In the genomic region with DNA sequence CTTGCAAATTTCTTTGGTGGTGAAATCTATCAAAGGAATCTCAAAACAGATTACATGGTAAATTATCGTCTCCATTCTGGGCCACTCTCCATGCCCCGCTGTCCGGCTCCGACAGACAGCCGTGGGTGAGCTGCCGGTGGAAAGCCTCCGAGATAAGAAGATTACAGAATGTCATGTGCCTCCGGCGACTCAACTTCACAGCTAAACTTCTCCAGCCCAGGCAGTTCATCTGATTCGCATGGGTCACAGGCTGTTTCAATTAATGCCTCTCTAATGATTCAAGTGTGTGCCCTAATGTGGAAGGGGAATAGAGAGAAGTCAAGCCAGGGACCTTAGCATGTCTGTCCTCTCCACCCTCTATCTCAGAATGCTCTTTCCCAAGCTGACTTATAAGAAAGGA, we compare ENCODE assay signal across 23 cellular contexts.
"Had no signal": no experiment of that assay in that cellular context is flagged by ENCODE, and none has a peak within 500 bp of the region (broad histone marks: within the 10 kb centered on the region; RNA-seq: fewer than 3 reads in every experiment).

No MANE protein-coding gene starts in this region.

- H3K4me1 Mint-ChIP-seq: activated B cell treated with CpG ODN at 0.5 μM for 24 hours; activated CD4-positive, alpha-beta T cell treated with anti-CD3 and anti-CD28 coated beads, Interleukin-2, amount 10 ng/mL, durations not matched to agents 24 days and 14 days; activated naive CD8-positive, alpha-beta T cell treated with anti-CD3 and anti-CD28 coated beads, Interleukin-2, amount 50 U/mL, for 24 hours; central memory CD8-positive, alpha-beta T cell had no signal

- H3K9me3 Mint-ChIP-seq: activated B cell treated with CpG ODN at 0.5 μM for 24 hours; activated CD4-positive, alpha-beta memory T cell treated with anti-CD3 and anti-CD28 coated beads for 36 hours; activated CD4-positive, alpha-beta T cell treated with anti-CD3 and anti-CD28 coated beads, Interleukin-2, amount 10 ng/mL, durations not matched to agents 24 days and 14 days; activated T-cell treated with anti-CD3 and anti-CD28 coated beads, Interleukin-2, amount 50 U/mL, for 4 hours had no signal

- H3K36me3 ChIP-seq: ascending aorta had no signal

- H3K4me3 Mint-ChIP-seq: activated B cell treated with CpG ODN at 0.5 μM for 24 hours; activated CD4-positive, alpha-beta memory T cell treated with anti-CD3 and anti-CD28 coated beads for 36 hours; activated CD4-positive, alpha-beta T cell treated with anti-CD3 and anti-CD28 coated beads, Interleukin-2, amount 10 ng/mL, durations not matched to agents 24 days and 14 days; activated naive CD8-positive, alpha-beta T cell treated with anti-CD3 and anti-CD28 coated beads, Interleukin-2, amount 50 U/mL, for 24 hours; activated T-cell treated with anti-CD3 and anti-CD28 coated beads, Interleukin-2, amount 50 U/mL, for 4 hours; central memory CD8-positive, alpha-beta T cell; T-helper 1 cell treated with Interleukin-12 subunit alpha and Interleukin-12 subunit beta and Interleukin-4 antibody, amounts not matched to agents 30 μg/mL and 1 μg/mL, for 36 hours had no signal

- DNase-seq: activated B cell treated with CpG ODN at 0.5 μM for 24 hours; activated CD4-positive, alpha-beta memory T cell treated with anti-CD3 and anti-CD28 coated beads for 36 hours; activated CD4-positive, alpha-beta T cell treated with anti-CD3 and anti-CD28 coated beads for 1 hour; activated CD4-positive, alpha-beta T cell treated with anti-CD3 and anti-CD28 coated beads, Interleukin-2, amount 10 ng/mL, durations not matched to agents 24 days and 14 days; activated CD8-positive, alpha-beta memory T cell treated with anti-CD3 and anti-CD28 coated beads for 24 hours; activated effector memory CD4-positive, alpha-beta T cell treated with anti-CD3 and anti-CD28 coated beads, Interleukin-2, amount 50 U/mL, for 16 hours; activated naive CD4-positive, alpha-beta T cell treated with Interleukin-2 at 50 U/mL for 16 hours; activated naive CD8-positive, alpha-beta T cell treated with anti-CD3 and anti-CD28 coated beads, Interleukin-2, amount 50 U/mL, for 24 hours; activated T-cell treated with anti-CD3 and anti-CD28 coated beads, Interleukin-2, amount 50 U/mL, for 4 hours; amniotic stem cell; body of pancreas; NCI-H1092; NCI-H1436; NCI-H1694 treated with DMSO at 0.1 percent for 48 hours; NCI-H2029 treated with DMSO at 0.1 percent for 48 hours; NCI-H510A treated with DMSO at 0.1 percent for 48 hours; NCI-H69 had no signal

- H3K9ac ChIP-seq: KMS-11 had no signal

- H3K9me3 ChIP-seq: ascending aorta, body of pancreas had no signal

- H3K27me3 ChIP-seq: ascending aorta had no signal

- H3K27me3 Mint-ChIP-seq: activated B cell treated with CpG ODN at 0.5 μM for 24 hours; activated CD4-positive, alpha-beta memory T cell treated with anti-CD3 and anti-CD28 coated beads for 36 hours; activated CD4-positive, alpha-beta T cell treated with anti-CD3 and anti-CD28 coated beads, Interleukin-2, amount 10 ng/mL, durations not matched to agents 24 days and 14 days; central memory CD8-positive, alpha-beta T cell had no signal

- FAIRE-seq: bronchial epithelial cell had no signal

- H3K4me2 ChIP-seq: KMS-11 had no signal

- H3K27ac ChIP-seq: ascending aorta, body of pancreas, KMS-11 had no signal

- H3K27ac Mint-ChIP-seq: activated B cell treated with CpG ODN at 0.5 μM for 24 hours; activated CD4-positive, alpha-beta memory T cell treated with anti-CD3 and anti-CD28 coated beads for 36 hours; activated CD4-positive, alpha-beta T cell treated with anti-CD3 and anti-CD28 coated beads, Interleukin-2, amount 10 ng/mL, durations not matched to agents 24 days and 14 days; activated naive CD4-positive, alpha-beta T cell treated with anti-CD3 and anti-CD28 coated beads, Interleukin-2, amount 50 U/mL, for 72 hours; activated naive CD8-positive, alpha-beta T cell treated with anti-CD3 and anti-CD28 coated beads, Interleukin-2, amount 50 U/mL, for 24 hours; T-helper 1 cell treated with Interleukin-12 subunit alpha and Interleukin-12 subunit beta and Interleukin-4 antibody, amounts not matched to agents 30 μg/mL and 1 μg/mL, for 36 hours had no signal

- H3K36me3 Mint-ChIP-seq: activated CD4-positive, alpha-beta memory T cell treated with anti-CD3 and anti-CD28 coated beads for 36 hours; activated naive CD4-positive, alpha-beta T cell treated with anti-CD3 and anti-CD28 coated beads, Interleukin-2, amount 50 U/mL, for 72 hours had no signal

- H3K4me3 ChIP-seq: ascending aorta, body of pancreas had no signal

- H3K4me1 ChIP-seq: ascending aorta, body of pancreas had no signal

- ATAC-seq: activated naive CD4-positive, alpha-beta T cell treated with anti-CD3 and anti-CD28 coated beads, Interleukin-2, amount 50 U/mL, for 72 hours; activated naive CD8-positive, alpha-beta T cell treated with anti-CD3 and anti-CD28 coated beads, Interleukin-2, amount 50 U/mL, for 24 hours; activated T-cell treated with anti-CD3 and anti-CD28 coated beads, Interleukin-2, amount 50 U/mL, for 4 hours; body of pancreas had no signal
